ENCODE assay signal across 13 cellular contexts in the genomic region with DNA sequence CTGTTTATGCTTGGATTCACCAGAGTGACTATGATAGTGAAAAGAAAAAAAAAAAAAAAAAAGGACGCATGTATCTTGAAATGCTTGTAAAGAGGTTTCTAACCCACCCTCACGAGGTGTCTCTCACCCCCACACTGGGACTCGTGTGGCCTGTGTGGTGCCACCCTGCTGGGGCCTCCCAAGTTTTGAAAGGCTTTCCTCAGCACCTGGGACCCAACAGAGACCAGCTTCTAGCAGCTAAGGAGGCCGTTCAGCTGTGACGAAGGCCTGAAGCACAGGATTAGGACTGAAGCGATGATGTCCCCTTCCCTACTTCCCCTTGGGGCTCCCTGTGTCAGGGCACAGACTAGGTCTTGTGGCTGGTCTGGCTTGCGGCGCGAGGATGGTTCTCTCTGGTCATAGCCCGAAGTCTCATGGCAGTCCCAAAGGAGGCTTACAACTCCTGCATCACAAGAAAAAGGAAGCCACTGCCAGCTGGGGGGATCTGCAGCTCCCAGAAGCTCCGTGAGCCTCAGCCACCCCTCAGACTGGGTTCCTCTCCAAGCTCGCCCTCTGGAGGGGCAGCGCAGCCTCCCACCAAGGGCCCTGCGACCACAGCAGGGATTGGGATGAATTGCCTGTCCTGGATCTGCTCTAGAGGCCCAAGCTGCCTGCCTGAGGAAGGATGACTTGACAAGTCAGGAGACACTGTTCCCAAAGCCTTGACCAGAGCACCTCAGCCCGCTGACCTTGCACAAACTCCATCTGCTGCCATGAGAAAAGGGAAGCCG. TPM values are rescaled to one million over a fixed set of nuclear protein-coding genes. Genes with fewer than 3 reads are reported as not detected.
DNase-seq lines count a peak whose midpoint lies in the region; ATAC-seq, FAIRE-seq and TF ChIP-seq lines count a peak whose summit lies in the region.
"Had no signal": no experiment of that assay in that cellular context is flagged by ENCODE, and none has a peak within 500 bp of the region (broad histone marks: within the 10 kb centered on the region; RNA-seq: fewer than 3 reads in every experiment).

No MANE protein-coding gene starts in this region.

- no peaks in the 10 kb centered on the region for H3K9me3 Mint-ChIP-seq in activated CD8-positive, alpha-beta memory T cell treated with anti-CD3 and anti-CD28 coated beads, Interleukin-2, amount 10 ng/mL, durations not matched to agents 7 days and 5 days (ENCODE audit: low read depth)
- no peaks in the 10 kb centered on the region for H3K9me3 Mint-ChIP-seq in astrocyte (ENCODE audit: unreplicated experiment)

- H3K4me1 ChIP-seq in astrocyte (ENCODE audit: insufficient read depth, low read length), result no peaks in the 10 kb centered on the region
- H3K4me1 ChIP-seq in lower lobe of right lung, result peaks cover 9% of the 10 kb centered on the region
- peaks cover 7% of the 10 kb centered on the region for H3K4me1 ChIP-seq in smooth muscle cell (ENCODE audit: low read depth)
- H3K4me1 ChIP-seq: Peyer's patch had no signal

- H3K27ac Mint-ChIP-seq in activated CD8-positive, alpha-beta memory T cell treated with anti-CD3 and anti-CD28 coated beads, Interleukin-2, amount 10 ng/mL, durations not matched to agents 7 days and 5 days, result peak overlapping the region; percentile 3
- H3K27ac Mint-ChIP-seq in astrocyte (ENCODE audit: unreplicated experiment), result peak overlapping the region; percentile 53

- H3K27me3 Mint-ChIP-seq in activated CD8-positive, alpha-beta memory T cell treated with anti-CD3 and anti-CD28 coated beads, Interleukin-2, amount 10 ng/mL, durations not matched to agents 7 days and 5 days, result no peaks in the 10 kb centered on the region
- no peaks in the 10 kb centered on the region for H3K27me3 Mint-ChIP-seq in astrocyte (ENCODE audit: low read depth, unreplicated experiment)

- ATAC-seq in activated CD8-positive, alpha-beta memory T cell treated with anti-CD3 and anti-CD28 coated beads, Interleukin-2, amount 10 ng/mL, durations not matched to agents 7 days and 5 days, result no peak
- ATAC-seq in lower lobe of right lung, result peak; percentile 22 to 49
- no peak for ATAC-seq in GM19023 (IDR thresholded peaks at IDR 0.05; ENCODE audit: unreplicated experiment)

- peaks cover 7% of the 10 kb centered on the region for H3K4me1 Mint-ChIP-seq in activated CD8-positive, alpha-beta memory T cell treated with anti-CD3 and anti-CD28 coated beads, Interleukin-2, amount 10 ng/mL, durations not matched to agents 7 days and 5 days
- no peaks in the 10 kb centered on the region for H3K4me1 Mint-ChIP-seq in astrocyte (ENCODE audit: low read depth, unreplicated experiment)

- no peak for DNase-seq in activated CD8-positive, alpha-beta memory T cell treated with anti-CD3 and anti-CD28 coated beads, Interleukin-2, amount 10 ng/mL, durations not matched to agents 7 days and 5 days
- no peak for DNase-seq in activated CD8-positive, alpha-beta memory T cell treated with anti-CD3 and anti-CD28 coated beads, Interleukin-2, amount 50 U/mL, for 4 hours
- no peak for DNase-seq in astrocyte (ENCODE audit: low read depth)
- DNase-seq in lower lobe of right lung, result no peak
- peak in 7 of 49 donors; percentile 20 to 50 (median 27) for DNase-seq in substantia nigra (lab: John Stamatoyannopoulos, UW)
- DNase-seq in stimulated activated CD4-positive, alpha-beta T cell treated with anti-CD3 and anti-CD28 coated beads, Interleukin-15, amount 100 ng/mL, for 24 hours, result no peak
- no peak for DNase-seq in smooth muscle cell (lab: John Stamatoyannopoulos, UW; ENCODE audit: unreplicated experiment)
- DNase-seq: midbrain; NCI-H2081; stimulated activated CD4-positive, alpha-beta T cell treated with anti-CD3 and anti-CD28 coated beads, Interleukin-4, amount 100 ng/mL, for 24 hours had no signal

- intact Hi-C loops in lower lobe of right lung (cut with DNase I), result no loop called here

- H4K20me1 ChIP-seq in astrocyte (ENCODE audit: insufficient read depth, low read length) (peaks cover 28% of the 10 kb centered on the region), smooth muscle cell (ENCODE audit: low read depth) (peaks cover 27% of the 10 kb centered on the region)

- H3K79me2 ChIP-seq in astrocyte (ENCODE audit: insufficient read depth, low read length) (no peaks in the 10 kb centered on the region), smooth muscle cell (ENCODE audit: low read depth) (no peaks in the 10 kb centered on the region)

- no peaks in the 10 kb centered on the region for H3F3A ChIP-seq in smooth muscle cell (ENCODE audit: low read depth)

- FAIRE-seq in astrocyte (lab: Jason Lieb, UNC), result no peak

- 89% methylated on average over 16 of the region's 16 CpGs for WGBS in smooth muscle cell (ENCODE audit: low lambda C conversion rate)

- H3K27me3 ChIP-seq in astrocyte (ENCODE audit: insufficient read depth, low read length) (no peaks in the 10 kb centered on the region), lower lobe of right lung (ENCODE audit: low read depth) (no peaks in the 10 kb centered on the region), smooth muscle cell (ENCODE audit: low read depth) (no peaks in the 10 kb centered on the region)
- H3K27me3 ChIP-seq: Peyer's patch had no signal

- H3K4me3 ChIP-seq in astrocyte (ENCODE audit: insufficient read depth, low read depth, low read length), result no peak overlapping the region
- H3K4me3 ChIP-seq in lower lobe of right lung, result no peak overlapping the region
- no peak overlapping the region for H3K4me3 ChIP-seq in smooth muscle cell
- H3K4me3 ChIP-seq: Peyer's patch had no signal

- CTCF ChIA-PET in activated CD8-positive, alpha-beta memory T cell treated with anti-CD3 and anti-CD28 coated beads, Interleukin-2, amount 10 ng/mL, durations not matched to agents 7 days and 5 days (lab: Charles Lee), result interaction anchor here (1.2 to 1.4 kb wide), 2 partner anchors 18 to 160 kb away, joined by 3 read pairs; no protein-coding TSS in a partner anchor

- H3K4me2 ChIP-seq in astrocyte (ENCODE audit: low read length), result no peak overlapping the region
- no peak overlapping the region for H3K4me2 ChIP-seq in smooth muscle cell

- H3K9ac ChIP-seq in astrocyte (ENCODE audit: low read length) (no peak overlapping the region), smooth muscle cell (ENCODE audit: low read depth) (no peak overlapping the region)

- peaks cover 10% of the 10 kb centered on the region for H3K36me3 Mint-ChIP-seq in activated CD8-positive, alpha-beta memory T cell treated with anti-CD3 and anti-CD28 coated beads, Interleukin-2, amount 10 ng/mL, durations not matched to agents 7 days and 5 days
- peaks cover 39% of the 10 kb centered on the region for H3K36me3 Mint-ChIP-seq in astrocyte (ENCODE audit: low read depth, unreplicated experiment)

- H3K9me3 ChIP-seq in astrocyte (ENCODE audit: insufficient read depth, low read depth, low read length) (no peaks in the 10 kb centered on the region), lower lobe of right lung (no peaks in the 10 kb centered on the region), smooth muscle cell (replicated peaks; ENCODE audit: low read depth) (no peaks in the 10 kb centered on the region)
- H3K9me3 ChIP-seq: Peyer's patch had no signal

- no peak overlapping the region for H3K27ac ChIP-seq in astrocyte (ENCODE audit: low read depth, low read length)
- peak overlapping the region; percentile 46 for H3K27ac ChIP-seq in lower lobe of right lung
- peak overlapping the region; percentile 38 for H3K27ac ChIP-seq in substantia nigra (ENCODE audit: low read depth, low read length, poor library complexity, severe bottlenecking)
- H3K27ac ChIP-seq in smooth muscle cell (ENCODE audit: low read depth), result no peak overlapping the region

- no peak overlapping the region for H2AFZ ChIP-seq in astrocyte (ENCODE audit: low read depth, low read length)
- no peak overlapping the region for H2AFZ ChIP-seq in smooth muscle cell (ENCODE audit: low read depth)

- H3K36me3 ChIP-seq in astrocyte (ENCODE audit: insufficient read depth, low read length) (peaks cover 23% of the 10 kb centered on the region), lower lobe of right lung (peaks cover 46% of the 10 kb centered on the region), smooth muscle cell (ENCODE audit: low read depth) (no peaks in the 10 kb centered on the region)

- no peak overlapping the region for H3K4me3 Mint-ChIP-seq in activated CD8-positive, alpha-beta memory T cell treated with anti-CD3 and anti-CD28 coated beads, Interleukin-2, amount 10 ng/mL, durations not matched to agents 7 days and 5 days
- no peak overlapping the region for H3K4me3 Mint-ChIP-seq in astrocyte (ENCODE audit: unreplicated experiment)

- TF ChIP-seq CTCF in astrocyte (IDR thresholded peaks at IDR 0.05; ENCODE audit: insufficient read depth, low read depth, low read length) (no peak), lower lobe of right lung (IDR thresholded peaks at IDR 0.05) (no peak), smooth muscle cell (IDR thresholded peaks at IDR 0.05; ENCODE audit: borderline replicate concordance, insufficient read depth, poor library complexity, severe bottlenecking) (no peak)

RNA-seq across cellular contexts. Expression of gene STH, which starts 27.2 kb away (rescaled TPM):
- total RNA-seq in activated CD8-positive, alpha-beta memory T cell treated with anti-CD3 and anti-CD28 coated beads, Interleukin-2, amount 10 ng/mL, durations not matched to agents 7 days and 5 days, result not detected
- total RNA-seq in astrocyte, result not detected in 2 replicates
- total RNA-seq in lower lobe of right lung, result not detected
- not detected in 2 replicates for total RNA-seq in smooth muscle cell
- 0.78 TPM in 1 of 2 replicates, not detected in the other for polyA plus RNA-seq in smooth muscle cell
- total RNA-seq: Peyer's patch, ureter had no signal

Comparison
In these comparisons a context has a peak if more than half of its experiments do, and no peak if none do; other contexts are left out.
1. ATAC-seq: peak in lower lobe of right lung (2 of 2); none in activated CD8-positive, alpha-beta memory T cell treated with anti-CD3 and anti-CD28 coated beads, Interleukin-2, amount 10 ng/mL, durations not matched to agents 7 days and 5 days (single experiment) and GM19023 (single experiment).
2. H3K27ac ChIP-seq: peak in lower lobe of right lung (single experiment) and substantia nigra (single experiment); none in astrocyte (single experiment) and smooth muscle cell (single experiment).